16 cellular contexts compared by ENCODE assay signal in the genomic region with DNA sequence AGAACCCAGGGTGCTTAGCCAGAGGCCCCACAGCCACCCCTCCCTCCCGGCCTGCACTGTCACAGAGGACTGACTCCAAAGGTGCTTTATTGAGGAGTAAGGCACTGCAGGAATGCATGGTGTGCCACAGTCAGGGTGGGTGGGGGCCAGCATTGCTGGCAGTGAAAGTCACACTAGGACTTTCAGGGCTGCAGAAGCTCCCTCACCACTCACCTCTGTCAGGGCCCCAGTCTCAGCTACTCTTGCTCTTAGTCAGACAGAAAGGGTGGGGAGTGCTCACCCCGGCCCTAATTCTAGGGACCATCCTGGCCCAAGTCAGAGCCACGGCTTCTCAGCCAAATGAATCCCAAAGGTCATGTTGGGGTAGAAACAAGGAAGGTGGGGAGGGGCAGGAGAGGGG. TPM values are rescaled to one million over a fixed set of nuclear protein-coding genes. Genes with fewer than 3 reads are reported as not detected.
"Had no signal": no experiment of that assay in that cellular context is flagged by ENCODE, and none has a peak within 500 bp of the region (broad histone marks: within the 10 kb centered on the region; RNA-seq: fewer than 3 reads in every experiment).

No MANE protein-coding gene starts in this region.

- H3K9me3 Mint-ChIP-seq: dendritic cell treated with granulocyte-macrophage colony-stimulating factor and Interleukin-4, amounts not matched to agents 40 ng/mL and 50 ng/mL, for 4 days had no signal

- H3K27ac ChIP-seq: breast epithelium, epithelial cell of prostate, thyroid gland had no signal

- H3K4me1 ChIP-seq: breast epithelium had no signal

- H3K9me3 ChIP-seq: ascending aorta, breast epithelium, prostate gland, SK-N-SH, thyroid gland had no signal

- H3K27ac Mint-ChIP-seq: dendritic cell treated with granulocyte-macrophage colony-stimulating factor and Interleukin-4, amounts not matched to agents 40 ng/mL and 50 ng/mL, for 4 days; nephron had no signal

- DNase-seq: foreskin melanocyte, kidney glomerular epithelial cell, occipital lobe had no signal

- H3K36me3 ChIP-seq: ascending aorta, breast epithelium, prostate gland, thyroid gland had no signal

- H3K4me3 Mint-ChIP-seq: dendritic cell treated with granulocyte-macrophage colony-stimulating factor and Interleukin-4, amounts not matched to agents 40 ng/mL and 50 ng/mL, for 4 days; nephron had no signal

- H3K27me3 ChIP-seq: ascending aorta, thyroid gland had no signal

RNA-seq across cellular contexts. Expression of gene KNCN, which starts 19.4 kb away (rescaled TPM):
- total RNA-seq: ascending aorta, breast epithelium, cerebellum, fibroblast of lung, liver, mucosa of gallbladder, occipital lobe, prostate gland, right cardiac atrium, thyroid gland had no signal
- polyA plus RNA-seq: fibroblast of lung, liver, right cardiac atrium, SK-N-SH had no signal

RNA-seq across cellular contexts. Expression of gene DMBX1, which starts 42.5 kb away (rescaled TPM):
- total RNA-seq: ascending aorta, breast epithelium, fibroblast of lung, liver, mucosa of gallbladder, occipital lobe, prostate gland, right cardiac atrium, thyroid gland had no signal
- polyA plus RNA-seq: fibroblast of lung, liver, right cardiac atrium, SK-N-SH had no signal
